1 cellular context compared by ENCODE assay signal in genomic region chr1:110628356-110629105, GRCh38.
TF ChIP-seq lines count a peak whose summit lies in the region.

No MANE protein-coding gene starts in this region.

TF ChIP-seq in GM12878, 131 proteins besides CTCF, POLR2A, EP300 and RAD21:
- TF ChIP-seq ZNF592 (IDR thresholded peaks at IDR 0.05) (no peak), PAX5 (IDR thresholded peaks at IDR 0.05; ENCODE audit: borderline replicate concordance, low read depth, low read length) (no peak), ZBTB33 (IDR thresholded peaks at IDR 0.05) (no peak), BHLHE40 (IDR thresholded peaks at IDR 0.05; ENCODE audit: borderline replicate concordance in 1 of 2, low read depth in 2 of 2, low read length in 1 of 2) (no peak), TCF3 (IDR thresholded peaks at IDR 0.05; ENCODE audit: borderline replicate concordance, insufficient read depth, low read depth, low read length) (no peak), CHD4 (IDR thresholded peaks at IDR 0.05) (no peak), ZBTB11 (CRISPR knock-in tag; IDR thresholded peaks at IDR 0.05) (no peak), NR2C1 (IDR thresholded peaks at IDR 0.05) (no peak), STAT1 (conservative IDR thresholded peaks at IDR 0.05) (no peak)
